Comparison of ENCODE assay signal across 11 cellular contexts in the genomic region with DNA sequence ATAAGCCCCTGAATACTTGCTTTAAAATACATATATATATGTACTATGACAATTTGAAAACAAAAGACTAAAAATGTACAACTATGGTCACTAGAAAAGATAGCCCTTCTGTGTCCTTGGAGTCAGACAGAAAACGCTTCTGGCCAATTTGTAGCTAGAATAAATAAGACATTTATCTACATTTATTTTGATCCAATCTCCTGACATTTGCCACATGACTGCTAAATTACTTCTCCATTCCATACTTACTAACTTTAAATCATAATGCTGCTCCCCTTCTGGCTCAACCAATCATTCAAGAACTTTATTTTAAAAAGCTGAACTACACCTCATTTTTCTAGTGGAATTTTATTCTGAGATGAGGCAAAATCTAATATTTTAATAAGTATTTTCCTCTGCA.
DNase-seq lines count a peak whose midpoint lies in the region; ATAC-seq and TF ChIP-seq lines count a peak whose summit lies in the region.
"Had no signal": no experiment of that assay in that cellular context is flagged by ENCODE, and none has a peak within 500 bp of the region (broad histone marks: within the 10 kb centered on the region; RNA-seq: fewer than 3 reads in every experiment).

No MANE protein-coding gene starts in this region.

- H3K4me1 ChIP-seq in heart right ventricle: peaks cover 6 to 90% (median 53%) of the 10 kb centered on the region in 9 donors
- peaks cover 81% of the 10 kb centered on the region for H3K4me1 ChIP-seq in lower lobe of right lung
- peaks cover 48 to 76% of the 10 kb centered on the region in 2 donors for H3K4me1 ChIP-seq in thyroid gland
- peaks cover 58% of the 10 kb centered on the region for H3K4me1 ChIP-seq in mucosa of descending colon (ENCODE audit: low read depth)

- ATAC-seq in heart right ventricle: no peak
- no peak for ATAC-seq in lower lobe of right lung
- ATAC-seq in mucosa of descending colon: no peak

- H3K27me3 Mint-ChIP-seq in activated naive CD8-positive, alpha-beta T cell: no peaks in the 10 kb centered on the region

- H3K36me3 ChIP-seq in heart right ventricle: no peaks in the 10 kb centered on the region
- H3K36me3 ChIP-seq in lower lobe of right lung: no peaks in the 10 kb centered on the region
- no peaks in the 10 kb centered on the region for H3K36me3 ChIP-seq in thyroid gland
- no peaks in the 10 kb centered on the region for H3K36me3 ChIP-seq in mucosa of descending colon (ENCODE audit: low read depth)

- intact Hi-C loops in heart right ventricle (cut with DNase I) (loop anchor here in 2 of 10 donors (2.0 to 5.0 kb wide), 3 partner anchors 21 to 81 kb away; partner anchors contain the start of gene CYTH1 (in 2 of the 2)), cardiac septum (cut with DNase I) (loop anchor here (5.0 kb wide), 1 partner anchor 81 kb away; no protein-coding TSS in a partner anchor), lower lobe of right lung (cut with DNase I) (no loop called here), thyroid gland (cut with DNase I) (no loop called here), mucosa of descending colon (cut with DNase I, micrococcal nuclease) (no loop called here)

- peak overlapping the region; percentile 74 for H3K4me3 Mint-ChIP-seq in activated naive CD8-positive, alpha-beta T cell

- H3K4me3 ChIP-seq in heart right ventricle (peak overlapping the region in 6 of 10 donors; percentile 50 to 64 (median 58)), lower lobe of right lung (peak overlapping the region; percentile 51), thyroid gland (replicated peaks in 1 of 3) (no peak overlapping the region), mucosa of descending colon (no peak overlapping the region)

- H3K27ac ChIP-seq in heart right ventricle: peak overlapping the region in 6 of 10 donors; percentile 53 to 78 (median 65)
- no peak overlapping the region for H3K27ac ChIP-seq in lower lobe of right lung
- H3K27ac ChIP-seq in thyroid gland: peak overlapping the region in 2 of 3 donors; percentile 15 to 64

- H3K9me3 Mint-ChIP-seq in activated naive CD8-positive, alpha-beta T cell (ENCODE audit: low read depth): no peaks in the 10 kb centered on the region
- H3K9me3 Mint-ChIP-seq: mesothelial cell of epicardium had no signal

- peak overlapping the region; percentile 95 for H3K27ac Mint-ChIP-seq in activated naive CD8-positive, alpha-beta T cell
- H3K27ac Mint-ChIP-seq: mesothelial cell of epicardium had no signal

- H3K27me3 ChIP-seq in heart right ventricle (no peaks in the 10 kb centered on the region), lower lobe of right lung (ENCODE audit: low read depth) (no peaks in the 10 kb centered on the region), thyroid gland (no peaks in the 10 kb centered on the region)

- peaks cover 89% of the 10 kb centered on the region for H3K4me1 Mint-ChIP-seq in activated naive CD8-positive, alpha-beta T cell (ENCODE audit: low read depth)

- H3K9me3 ChIP-seq in heart right ventricle (no peaks in the 10 kb centered on the region), lower lobe of right lung (no peaks in the 10 kb centered on the region), thyroid gland (no peaks in the 10 kb centered on the region), mucosa of descending colon (no peaks in the 10 kb centered on the region)

- 24 to 31% methylated on average over 1 of the region's 1 CpG for WGBS in heart right ventricle, 2 donors
- 52 to 78% methylated on average over 1 of the region's 1 CpG for WGBS in thyroid gland, 2 donors

- no peak for DNase-seq in heart right ventricle
- no peak for DNase-seq in cardiac septum (ENCODE audit: low spot score)
- DNase-seq in lower lobe of right lung: no peak
- DNase-seq in thyroid gland: no peak
- no peak for DNase-seq in NCI-H2196 (lab: John Stamatoyannopoulos, UW; ENCODE audit: unreplicated experiment)
- no peak for DNase-seq in mucosa of descending colon
- DNase-seq in NCI-H2171 treated with DMSO at 0.1 percent for 48 hours (lab: John Stamatoyannopoulos, UW): no peak
- DNase-seq: NCI-H187 treated with DMSO at 0.1 percent for 48 hours, SW 1271 had no signal

- no peaks in the 10 kb centered on the region for H3K36me3 Mint-ChIP-seq in activated naive CD8-positive, alpha-beta T cell
- H3K36me3 Mint-ChIP-seq: mesothelial cell of epicardium had no signal

- TF ChIP-seq CTCF in heart right ventricle (IDR thresholded peaks at IDR 0.05) (no peak), lower lobe of right lung (IDR thresholded peaks at IDR 0.05) (no peak), thyroid gland (IDR thresholded peaks at IDR 0.05) (no peak), mucosa of descending colon (IDR thresholded peaks at IDR 0.05) (no peak)

- TF ChIP-seq POLR2A in thyroid gland (IDR thresholded peaks at IDR 0.05): no peak

Comparison
In these comparisons a context has a peak if more than half of its experiments do, and no peak if none do; other contexts are left out.
1. H3K4me3 ChIP-seq: peak in heart right ventricle (6 of 10) and lower lobe of right lung (single experiment); none in thyroid gland (0 of 3) and mucosa of descending colon (single experiment).